24 cellular contexts compared by ENCODE assay signal in genomic region chr3:50658831-50659230, GRCh38.
"Had no signal": no experiment of that assay in that cellular context is flagged by ENCODE, and none has a peak within 500 bp of the region (broad histone marks: within the 10 kb centered on the region; RNA-seq: fewer than 3 reads in every experiment).

No MANE protein-coding gene starts in this region.

- H3K4me1 Mint-ChIP-seq: brain, immature natural killer cell had no signal

- H3K27ac Mint-ChIP-seq: brain; immature natural killer cell; neural progenitor cell; stimulated activated naive CD8-positive, alpha-beta T cell treated with anti-CD3 and anti-CD28 coated beads, Interleukin-15, Interleukin-2, amounts not matched to agents 100 ng/mL and 50 ng/mL, for 24 hours; T-helper 17 cell had no signal

- H3K27me3 ChIP-seq: hepatocyte, left lung, neural progenitor cell, tibial artery had no signal

- H3K27ac ChIP-seq: hepatocyte, left lung, neural progenitor cell, tibial artery had no signal

- ATAC-seq: esophagus mucosa; left lung; naive thymus-derived CD8-positive, alpha-beta T cell; T-helper 17 cell had no signal

- H3K27me3 Mint-ChIP-seq: naive thymus-derived CD8-positive, alpha-beta T cell; stimulated activated naive CD8-positive, alpha-beta T cell treated with anti-CD3 and anti-CD28 coated beads, Interleukin-15, Interleukin-2, amounts not matched to agents 100 ng/mL and 50 ng/mL, for 24 hours; T-helper 17 cell had no signal

- H3K36me3 ChIP-seq: left lung, neural progenitor cell, tibial artery had no signal

- H3K4me1 ChIP-seq: neural progenitor cell had no signal

- DNase-seq: activated CD4-positive, alpha-beta T cell treated with anti-CD3 and anti-CD28 coated beads for 4 hours; activated CD4-positive, alpha-beta T cell treated with anti-CD3 and anti-CD28 coated beads, Interleukin-2, amount 50 U/mL, for 48 hours; activated CD4-positive, CD25-positive, alpha-beta regulatory T cell; activated gamma-delta T cell; activated naive CD4-positive, alpha-beta T cell treated with anti-CD3 and anti-CD28 coated beads, Interleukin-2, amount 50 U/mL, for 16 hours; caudate nucleus; effector memory CD4-positive, alpha-beta T cell; foreskin melanocyte; glutamatergic neuron; immature natural killer cell; kidney glomerular epithelial cell; naive thymus-derived CD8-positive, alpha-beta T cell; stimulated activated CD4-positive, alpha-beta T cell treated with anti-CD3 and anti-CD28 coated beads, Interleukin-4, amount 100 ng/mL, for 1 hour; substantia nigra; SW 1271; T-helper 17 cell had no signal

- H3K4me3 Mint-ChIP-seq: brain; immature natural killer cell; neural progenitor cell; stimulated activated naive CD8-positive, alpha-beta T cell treated with anti-CD3 and anti-CD28 coated beads, Interleukin-15, Interleukin-2, amounts not matched to agents 100 ng/mL and 50 ng/mL, for 24 hours; T-helper 17 cell had no signal

- H3K36me3 Mint-ChIP-seq: brain; naive thymus-derived CD8-positive, alpha-beta T cell; neural progenitor cell had no signal

- H3K9me3 ChIP-seq: left lung, tibial artery had no signal

- H3K4me3 ChIP-seq: hepatocyte, left lung, lung, neural progenitor cell, tibial artery had no signal

- H3K9me3 Mint-ChIP-seq: brain; naive thymus-derived CD8-positive, alpha-beta T cell; neural progenitor cell; stimulated activated naive CD8-positive, alpha-beta T cell treated with anti-CD3 and anti-CD28 coated beads, Interleukin-15, Interleukin-2, amounts not matched to agents 100 ng/mL and 50 ng/mL, for 24 hours had no signal
